8 cellular contexts compared by ENCODE assay signal in genomic region chr18:3262234-3263171, GRCh38. TPM values are rescaled to one million over a fixed set of nuclear protein-coding genes. Genes with fewer than 3 reads are reported as not detected.
A peak's percentile ranks its signal among the peaks of the same experiment; 100 is the strongest.
DNase-seq lines count a peak whose midpoint lies in the region; ATAC-seq and TF ChIP-seq lines count a peak whose summit lies in the region.

No MANE protein-coding gene starts in this region.

- peak overlapping the region; percentile 84 for H3K4me2 ChIP-seq in mesendoderm (ENCODE audit: low read length)

- peak overlapping the region; percentile 7 for H3K4ac ChIP-seq in mesendoderm (ENCODE audit: low read depth, low read length)

- peak overlapping the region; percentile 59 to 99 (median 88) for H3K4me3 ChIP-seq in dorsolateral prefrontal cortex
- H3K4me3 ChIP-seq in mesendoderm (ENCODE audit: low read length) = peak overlapping the region; percentile 83
- peak overlapping the region; percentile 18 to 91 (median 30) for H3K4me3 ChIP-seq in thyroid gland (replicated peaks in 1 of 3)

- no peak overlapping the region for H4K5ac ChIP-seq in mesendoderm (ENCODE audit: low read length)

- H3K27ac ChIP-seq in dorsolateral prefrontal cortex (peak overlapping the region; percentile 80 to 100 (median 97)), mesendoderm (ENCODE audit: low read depth, low read length) (peak overlapping the region; percentile 95), thyroid gland (peak overlapping the region; percentile 82 to 99 (median 97))

- DNase-seq in activated CD8-positive, alpha-beta memory T cell treated with anti-CD3 and anti-CD28 coated beads, Interleukin-2, amount 10 ng/mL, durations not matched to agents 7 days and 5 days = peak; percentile 65
- DNase-seq in activated CD8-positive, alpha-beta memory T cell treated with anti-CD3 and anti-CD28 coated beads for 24 hours = no peak
- peak; percentile 20 for DNase-seq in T-helper 9 cell
- no peak for DNase-seq in dorsolateral prefrontal cortex
- peak; percentile 43 for DNase-seq in mesendoderm
- DNase-seq in thyroid gland = no peak
- DNase-seq in DMS114 treated with DMSO at 0.1 percent for 48 hours (lab: John Stamatoyannopoulos, UW; ENCODE audit: unreplicated experiment) = no peak

- H3K79me2 ChIP-seq in mesendoderm (ENCODE audit: control insufficient read depth, insufficient read depth, low read length) = peaks cover 49% of the 10 kb centered on the region

- no peak overlapping the region for H4K8ac ChIP-seq in mesendoderm (ENCODE audit: low read depth, low read length)

- H3K36me3 Mint-ChIP-seq in activated CD8-positive, alpha-beta memory T cell treated with anti-CD3 and anti-CD28 coated beads, Interleukin-2, amount 10 ng/mL, durations not matched to agents 7 days and 5 days = peaks cover 39% of the 10 kb centered on the region

- peak overlapping the region; percentile 96 for H3K56ac ChIP-seq in mesendoderm (ENCODE audit: low read length)

- H3K9me3 Mint-ChIP-seq in activated CD8-positive, alpha-beta memory T cell treated with anti-CD3 and anti-CD28 coated beads, Interleukin-2, amount 10 ng/mL, durations not matched to agents 7 days and 5 days (ENCODE audit: low read depth) = no peaks in the 10 kb centered on the region

- peak overlapping the region; percentile 90 for H3K23ac ChIP-seq in mesendoderm (ENCODE audit: low read length)

- TF ChIP-seq CTCF in dorsolateral prefrontal cortex (IDR thresholded peaks at IDR 0.05 in 54 of 56, conservative IDR thresholded peaks at IDR 0.05 in 2 of 56; ENCODE audit: low read depth in 1 of 56, partially characterized antibody in 56 of 56) (peak in 4 of 56 donors; percentile 0 to 13 (median 6)), thyroid gland (IDR thresholded peaks at IDR 0.05) (no peak)

- H2AK5ac ChIP-seq in mesendoderm (ENCODE audit: low read length) = no peak overlapping the region

- no peaks in the 10 kb centered on the region for H3K9me3 ChIP-seq in thyroid gland

- peak; percentile 36 for ATAC-seq in activated CD8-positive, alpha-beta memory T cell treated with anti-CD3 and anti-CD28 coated beads, Interleukin-2, amount 10 ng/mL, durations not matched to agents 7 days and 5 days
- ATAC-seq in HG03159 (IDR thresholded peaks at IDR 0.05; ENCODE audit: unreplicated experiment) = peak; percentile 36

- H2BK15ac ChIP-seq in mesendoderm (replicated peaks; ENCODE audit: low read depth) = no peak overlapping the region

- no peak overlapping the region for H2BK120ac ChIP-seq in mesendoderm (ENCODE audit: low read depth, low read length)

- H3K79me1 ChIP-seq in mesendoderm (ENCODE audit: low read length) = peaks cover 2% of the 10 kb centered on the region

- no CpG with 5 or more reads among the region's 69 CpGs for whole genome bisulfite sequencing in mesendoderm (ENCODE audit: extremely low coverage, insufficient coverage, low lambda C conversion rate)
- WGBS in thyroid gland, 2 donors = 1% methylated on average over 14 to 23 of the region's 69 CpGs

- no peaks in the 10 kb centered on the region for H3K27me3 Mint-ChIP-seq in activated CD8-positive, alpha-beta memory T cell treated with anti-CD3 and anti-CD28 coated beads, Interleukin-2, amount 10 ng/mL, durations not matched to agents 7 days and 5 days

- H3K36me3 ChIP-seq in mesendoderm (ENCODE audit: control insufficient read depth, insufficient read depth, low read length) (no peaks in the 10 kb centered on the region), thyroid gland (no peaks in the 10 kb centered on the region)

- peak overlapping the region; percentile 100 for H3K27ac Mint-ChIP-seq in activated CD8-positive, alpha-beta memory T cell treated with anti-CD3 and anti-CD28 coated beads, Interleukin-2, amount 10 ng/mL, durations not matched to agents 7 days and 5 days

- H2BK5ac ChIP-seq in mesendoderm (ENCODE audit: low read length) = no peak overlapping the region

- intact Hi-C loops in dorsolateral prefrontal cortex (cut with DNase I) (loop anchor here (2.0 to 10.0 kb wide), 3 partner anchors 14 to 608 kb away; partner anchors contain the start of gene SMCHD1 (in 2 of the 2)), thyroid gland (cut with DNase I) (no loop called here)

- peak overlapping the region; percentile 94 for H3K9ac ChIP-seq in mesendoderm (ENCODE audit: low read length)

- no peaks in the 10 kb centered on the region for H3K27me3 ChIP-seq in dorsolateral prefrontal cortex
- no peaks in the 10 kb centered on the region for H3K27me3 ChIP-seq in mesendoderm (ENCODE audit: insufficient read depth, low read length, poor library complexity)
- H3K27me3 ChIP-seq in thyroid gland = no peaks in the 10 kb centered on the region

- CTCF ChIA-PET in activated CD8-positive, alpha-beta memory T cell treated with anti-CD3 and anti-CD28 coated beads, Interleukin-2, amount 10 ng/mL, durations not matched to agents 7 days and 5 days (lab: Charles Lee) = interaction anchor here (1.3 to 4.5 kb wide), 7 partner anchors 14 to 332 kb away, joined by 3 to 14 read pairs (median 5); partner anchors contain the start of gene MYL12A

- peaks cover 11% of the 10 kb centered on the region for H3K4me1 ChIP-seq in mesendoderm (ENCODE audit: control insufficient read depth, low read depth, low read length)
- peaks cover 49 to 58% of the 10 kb centered on the region in 2 donors for H3K4me1 ChIP-seq in thyroid gland

- no peak for TF ChIP-seq POLR2A in thyroid gland (IDR thresholded peaks at IDR 0.05)

- H3K18ac ChIP-seq in mesendoderm (ENCODE audit: low read length) = peak overlapping the region; percentile 53

- H3K4me1 Mint-ChIP-seq in activated CD8-positive, alpha-beta memory T cell treated with anti-CD3 and anti-CD28 coated beads, Interleukin-2, amount 10 ng/mL, durations not matched to agents 7 days and 5 days = peaks cover 65% of the 10 kb centered on the region

- H3K4me3 Mint-ChIP-seq in activated CD8-positive, alpha-beta memory T cell treated with anti-CD3 and anti-CD28 coated beads, Interleukin-2, amount 10 ng/mL, durations not matched to agents 7 days and 5 days = peak overlapping the region; percentile 94

RNA-seq across cellular contexts. Expression of gene MYL12B, which starts 0.6 kb away (rescaled TPM):
- 100 to 1,000 TPM; 313 to 322 TPM for total RNA-seq in activated CD8-positive, alpha-beta memory T cell treated with anti-CD3 and anti-CD28 coated beads, Interleukin-2, amount 10 ng/mL, durations not matched to agents 7 days and 5 days
- total RNA-seq in dorsolateral prefrontal cortex (100 to 1,000 TPM in 100 of 120 experiments, 10 to 100 TPM in 20; 72.6 to 168 (median 118) TPM), thyroid gland (100 to 1,000 TPM; 334 to 467 (median 446) TPM)
- polyA plus RNA-seq in mesendoderm (2013, experiment 1 of 2) = 268 TPM
- polyA plus RNA-seq in mesendoderm (2013, experiment 2 of 2) = 263 TPM

RNA-seq across cellular contexts. Expression of gene MYL12A, which starts 14.9 kb away (rescaled TPM):
- total RNA-seq in activated CD8-positive, alpha-beta memory T cell treated with anti-CD3 and anti-CD28 coated beads, Interleukin-2, amount 10 ng/mL, durations not matched to agents 7 days and 5 days = 100 to 1,000 TPM; 722 to 787 TPM
- total RNA-seq in dorsolateral prefrontal cortex (10 to 100 TPM; 23.3 to 83.1 (median 42.9) TPM), thyroid gland (100 to 1,000 TPM; 306 to 544 (median 331) TPM)
- 475 TPM for polyA plus RNA-seq in mesendoderm (2013, experiment 1 of 2)
- polyA plus RNA-seq in mesendoderm (2013, experiment 2 of 2) = 490 TPM

RNA-seq across cellular contexts. Expression of gene MYOM1, which starts 42.7 kb away (rescaled TPM):
- 1 to 10 TPM; 1.6 to 3.8 TPM for total RNA-seq in activated CD8-positive, alpha-beta memory T cell treated with anti-CD3 and anti-CD28 coated beads, Interleukin-2, amount 10 ng/mL, durations not matched to agents 7 days and 5 days
- total RNA-seq in dorsolateral prefrontal cortex (10 to 100 TPM in 34 of 120 experiments, 1 to 10 TPM in 86; 2.2 to 18.7 (median 8.0) TPM), thyroid gland (1 to 10 TPM; 2.3 to 3.1 (median 3.1) TPM)
- polyA plus RNA-seq in mesendoderm (2013, experiment 1 of 2) = 0.29 TPM
- polyA plus RNA-seq in mesendoderm (2013, experiment 2 of 2) = 0.20 TPM

Comparison
In these comparisons a context has a peak if more than half of its experiments do, and no peak if none do; other contexts are left out.
1. DNase-seq: peak in activated CD8-positive, alpha-beta memory T cell treated with anti-CD3 and anti-CD28 coated beads, Interleukin-2, amount 10 ng/mL, durations not matched to agents 7 days and 5 days (single experiment), T-helper 9 cell (single experiment) and mesendoderm (single experiment); none in activated CD8-positive, alpha-beta memory T cell treated with anti-CD3 and anti-CD28 coated beads for 24 hours (single experiment), dorsolateral prefrontal cortex (0 of 10), thyroid gland (0 of 2) and DMS114 treated with DMSO at 0.1 percent for 48 hours (single experiment).
2. H3K4me3 ChIP-seq: peak in every context shown above with its lines; median percentile 88 in dorsolateral prefrontal cortex; 83 in mesendoderm; 30 in thyroid gland.
3. Peak in every context shown above with its lines, with median percentiles within 50 percentile points of each other: H3K27ac ChIP-seq.